Comparison of ENCODE assay signal across 9 cellular contexts in the genomic region with DNA sequence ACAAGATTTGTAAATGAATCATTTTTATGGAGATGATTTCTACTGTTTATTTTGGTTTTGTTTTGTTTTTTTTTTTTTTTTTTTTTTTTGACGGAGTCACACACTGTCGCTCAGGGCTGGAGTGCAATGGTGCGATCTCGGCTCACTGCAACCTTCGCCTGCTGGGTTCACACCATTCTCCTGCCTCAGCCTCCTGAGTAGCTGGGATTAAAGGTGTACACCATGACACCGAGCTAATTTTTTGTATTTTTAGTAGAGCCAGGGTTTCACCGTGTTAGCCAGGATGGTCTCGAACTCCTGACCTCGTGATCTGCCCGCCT. TPM values are rescaled to one million over a fixed set of nuclear protein-coding genes. Genes with fewer than 3 reads are reported as not detected.
DNase-seq lines count a peak whose midpoint lies in the region; ATAC-seq, FAIRE-seq and TF ChIP-seq lines count a peak whose summit lies in the region.
"Not testable (repeated sequence)": the region's sequence is repeated elsewhere in the genome, so short reads cannot be mapped to it uniquely, and the experiment has no call there.
"Had no signal": no experiment of that assay in that cellular context is flagged by ENCODE, and none has a peak within 500 bp of the region (broad histone marks: within the 10 kb centered on the region; RNA-seq: fewer than 3 reads in every experiment).

No MANE protein-coding gene starts in this region.

- H3K27me3 Mint-ChIP-seq in activated T-helper 2 cell treated with anti-CD3 and anti-CD28 coated beads, Interferon-gamma antibody, Interleukin-2, Interleukin-4, amounts not matched to agents 10 μg/mL and 5 μg/mL and 100 μg/mL, durations not matched to agents 14 hours and 24 hours and 36 hours (ENCODE audit: low read depth); dendritic cell treated with granulocyte-macrophage colony-stimulating factor and Interleukin-4, amounts not matched to agents 40 ng/mL and 50 ng/mL, for 4 days; naive thymus-derived CD4-positive, alpha-beta T cell: not testable (repeated sequence)

- H3K4me3 ChIP-seq in A673 (ENCODE audit: low read depth, low read length, poor library complexity, severe bottlenecking) (peak overlapping the region; percentile 67), HAP-1 (peak overlapping the region; percentile 85), Panc1 (ENCODE audit: low read depth in 2 of 2, low read length in 2 of 2) (peak overlapping the region; percentile 59 to 73), left ventricle myocardium inferior (peak overlapping the region; percentile 75), small intestine (ENCODE audit: low read depth in 1 of 2, low read length in 2 of 2) (peak overlapping the region in 1 of 2 donors; percentile 54)
- H3K4me3 ChIP-seq in naive thymus-derived CD4-positive, alpha-beta T cell (ENCODE audit: low read length) = peak overlapping the region; percentile 95

- H3K27ac ChIP-seq in A673 (ENCODE audit: low read depth, low read length, poor library complexity, severe bottlenecking) (peak overlapping the region; percentile 10), Panc1 (ENCODE audit: low read length) (peak overlapping the region; percentile 93), left ventricle myocardium inferior (replicated peaks) (peak overlapping the region; percentile 76), small intestine (ENCODE audit: low read depth in 1 of 2, low read length in 1 of 2) (peak overlapping the region; percentile 58 to 77)
- peak overlapping the region; percentile 86 for H3K27ac ChIP-seq in naive thymus-derived CD4-positive, alpha-beta T cell (ENCODE audit: low read depth, low read length)

- H3K4me1 Mint-ChIP-seq in activated T-helper 2 cell treated with anti-CD3 and anti-CD28 coated beads, Interferon-gamma antibody, Interleukin-2, Interleukin-4, amounts not matched to agents 10 μg/mL and 5 μg/mL and 100 μg/mL, durations not matched to agents 14 hours and 24 hours and 36 hours (ENCODE audit: low read depth) = peaks cover 14% of the 10 kb centered on the region
- peaks cover 20% of the 10 kb centered on the region for H3K4me1 Mint-ChIP-seq in dendritic cell treated with granulocyte-macrophage colony-stimulating factor and Interleukin-4, amounts not matched to agents 40 ng/mL and 50 ng/mL, for 4 days (ENCODE audit: low read depth)
- H3K4me1 Mint-ChIP-seq in naive thymus-derived CD4-positive, alpha-beta T cell = peaks cover 12 to 38% (median 19%) of the 10 kb centered on the region in 7 donors

- CTCF ChIA-PET in A673 (lab: Charles Lee) = not testable (repeated sequence)
- CTCF ChIA-PET in Panc1 (lab: Charles Lee) = interaction anchor here (0.7 to 1.2 kb wide), 2 partner anchors 37 to 41 kb away, joined by 6 to 12 read pairs; a partner anchor contains a TSS
- CTCF ChIA-PET in naive thymus-derived CD4-positive, alpha-beta T cell (lab: Charles Lee) = interaction anchor here (0.6 to 2.3 kb wide), 5 partner anchors 12 to 41 kb away, joined by 3 to 19 read pairs (median 8); a partner anchor contains a TSS

- in situ Hi-C loops in HAP-1 (cut with MboI; ENCODE audit: low sequenced_read_pairs) = not testable (repeated sequence)
- in situ Hi-C loops in Panc1 (cut with HindIII; ENCODE audit: low pct_unique_long_range_greater_than_20kb, low sequenced_read_pairs) = loop anchor here (25.0 kb wide), 1 partner anchor 135 kb away; no protein-coding TSS in a partner anchor

- not testable (repeated sequence) for H3K4me1 ChIP-seq in A673 (ENCODE audit: insufficient read depth, low read length, poor library complexity, severe bottlenecking); HAP-1; Panc1 (ENCODE audit: control insufficient read depth, insufficient read depth, low read length); small intestine (ENCODE audit: control insufficient read depth in 2 of 2, insufficient read depth in 1 of 2, low read depth in 1 of 2, low read length in 1 of 2)
- H3K4me1 ChIP-seq in left ventricle myocardium inferior = peaks cover 12% of the 10 kb centered on the region
- peaks cover 15% of the 10 kb centered on the region in 2 donors for H3K4me1 ChIP-seq in naive thymus-derived CD4-positive, alpha-beta T cell (ENCODE audit: control insufficient read depth in 2 of 2, insufficient read depth in 2 of 2, low read length in 2 of 2)

- FAIRE-seq in small intestine (lab: Jason Lieb, UNC) = not testable (repeated sequence)

- H3K9me3 ChIP-seq in A673 (ENCODE audit: low read depth, low read length, poor library complexity, severe bottlenecking); HAP-1; Panc1 (ENCODE audit: control insufficient read depth, insufficient read depth, low read depth, low read length); left ventricle myocardium inferior (replicated peaks); naive thymus-derived CD4-positive, alpha-beta T cell (ENCODE audit: control insufficient read depth in 2 of 3, low read length in 3 of 3); small intestine (ENCODE audit: control insufficient read depth, low read depth): not testable (repeated sequence)

- not testable (repeated sequence) for BruUV-seq in A673 (replicated peaks; lab: Mats Ljungman, UMichigan); Panc1 (replicated peaks; lab: Mats Ljungman, UMichigan)

- H3K4me3 Mint-ChIP-seq in activated T-helper 2 cell treated with anti-CD3 and anti-CD28 coated beads, Interferon-gamma antibody, Interleukin-2, Interleukin-4, amounts not matched to agents 10 μg/mL and 5 μg/mL and 100 μg/mL, durations not matched to agents 14 hours and 24 hours and 36 hours (ENCODE audit: low read depth) = peak overlapping the region; percentile 83
- peak overlapping the region; percentile 86 for H3K4me3 Mint-ChIP-seq in dendritic cell treated with granulocyte-macrophage colony-stimulating factor and Interleukin-4, amounts not matched to agents 40 ng/mL and 50 ng/mL, for 4 days
- H3K4me3 Mint-ChIP-seq in naive thymus-derived CD4-positive, alpha-beta T cell = peak overlapping the region; percentile 74 to 94 (median 88)

- not testable (repeated sequence) for DNase-seq in A673 (ENCODE audit: low spot score); HAP-1 (ENCODE audit: low spot score in 2 of 2); Panc1 (ENCODE audit: low read depth, low spot score); activated T-helper 2 cell treated with anti-CD3 and anti-CD28 coated beads, Interferon-gamma antibody, Interleukin-2, Interleukin-4, amounts not matched to agents 10 μg/mL and 5 μg/mL and 100 μg/mL, durations not matched to agents 14 hours and 24 hours and 36 hours (ENCODE audit: low spot score); left ventricle myocardium inferior; naive thymus-derived CD4-positive, alpha-beta T cell; small intestine

- not testable (repeated sequence) for H3K9me3 Mint-ChIP-seq in activated T-helper 2 cell treated with anti-CD3 and anti-CD28 coated beads, Interferon-gamma antibody, Interleukin-2, Interleukin-4, amounts not matched to agents 10 μg/mL and 5 μg/mL and 100 μg/mL, durations not matched to agents 14 hours and 24 hours and 36 hours; dendritic cell treated with granulocyte-macrophage colony-stimulating factor and Interleukin-4, amounts not matched to agents 40 ng/mL and 50 ng/mL, for 4 days; naive thymus-derived CD4-positive, alpha-beta T cell

- TF ChIP-seq CTCF in A673 (conservative IDR thresholded peaks at IDR 0.05; ENCODE audit: low read depth, low read length); Panc1 (IDR thresholded peaks at IDR 0.05); left ventricle myocardium inferior (IDR thresholded peaks at IDR 0.05; ENCODE audit: borderline replicate concordance): not testable (repeated sequence)

- peak; percentile 18 for ATAC-seq in Panc1
- ATAC-seq in naive thymus-derived CD4-positive, alpha-beta T cell = not testable (repeated sequence)

- WGBS in small intestine, 3 donors = 52 to 65% (median 56%) methylated on average over 10 of the region's 10 CpGs

- H3K27ac Mint-ChIP-seq in activated T-helper 2 cell treated with anti-CD3 and anti-CD28 coated beads, Interferon-gamma antibody, Interleukin-2, Interleukin-4, amounts not matched to agents 10 μg/mL and 5 μg/mL and 100 μg/mL, durations not matched to agents 14 hours and 24 hours and 36 hours = peak overlapping the region; percentile 75
- peak overlapping the region; percentile 88 for H3K27ac Mint-ChIP-seq in dendritic cell treated with granulocyte-macrophage colony-stimulating factor and Interleukin-4, amounts not matched to agents 40 ng/mL and 50 ng/mL, for 4 days
- H3K27ac Mint-ChIP-seq in naive thymus-derived CD4-positive, alpha-beta T cell = peak overlapping the region; percentile 82 to 97 (median 93)

- POLR2A ChIA-PET in A673 (lab: Charles Lee; ENCODE audit: low non-redundant PET) = not testable (repeated sequence)
- POLR2A ChIA-PET in Panc1 (lab: Charles Lee) = interaction anchor here (0.6 kb wide), 1 partner anchor 703 kb away, joined by 4 read pairs; no protein-coding TSS in a partner anchor
- POLR2A ChIA-PET in naive thymus-derived CD4-positive, alpha-beta T cell (lab: Charles Lee) = interaction anchor here (0.7 to 4.1 kb wide), 18 partner anchors 8 to 768 kb away, joined by 3 to 47 read pairs (median 4); a partner anchor contains a TSS

- intact Hi-C loops in A673 (cut with micrococcal nuclease; ENCODE audit: unreplicated experiment); Panc1 (cut with micrococcal nuclease; ENCODE audit: unreplicated experiment); left ventricle myocardium inferior (cut with micrococcal nuclease): not testable (repeated sequence)
- intact Hi-C loops in activated T-helper 2 cell treated with anti-CD3 and anti-CD28 coated beads, Interferon-gamma antibody, Interleukin-2, Interleukin-4, amounts not matched to agents 10 μg/mL and 5 μg/mL and 100 μg/mL, durations not matched to agents 14 hours and 24 hours and 36 hours (cut with micrococcal nuclease) = loop anchor here (2.0 kb wide), 1 partner anchor 42 kb away; a partner anchor contains a TSS
- intact Hi-C loops in dendritic cell treated with granulocyte-macrophage colony-stimulating factor and Interleukin-4, amounts not matched to agents 40 ng/mL and 50 ng/mL, for 4 days (cut with micrococcal nuclease) = loop anchor here (5.0 kb wide), 1 partner anchor 40 kb away; a partner anchor contains a TSS
- intact Hi-C loops in naive thymus-derived CD4-positive, alpha-beta T cell (cut with micrococcal nuclease) = loop anchor here (2.0 to 5.0 kb wide), 3 partner anchors 35 to 426 kb away; a partner anchor contains a TSS

- not testable (repeated sequence) for H3K36me3 ChIP-seq in A673 (ENCODE audit: insufficient read depth, low read length, poor library complexity, severe bottlenecking); HAP-1 (replicated peaks); Panc1 (ENCODE audit: control insufficient read depth, insufficient read depth, low read length); left ventricle myocardium inferior; naive thymus-derived CD4-positive, alpha-beta T cell (ENCODE audit: control insufficient read depth in 2 of 3, insufficient read depth in 3 of 3, low read length in 3 of 3); small intestine (ENCODE audit: control insufficient read depth in 2 of 2, insufficient read depth in 2 of 2, low read length in 2 of 2)

- H3K36me3 Mint-ChIP-seq in activated T-helper 2 cell treated with anti-CD3 and anti-CD28 coated beads, Interferon-gamma antibody, Interleukin-2, Interleukin-4, amounts not matched to agents 10 μg/mL and 5 μg/mL and 100 μg/mL, durations not matched to agents 14 hours and 24 hours and 36 hours (ENCODE audit: low read depth); dendritic cell treated with granulocyte-macrophage colony-stimulating factor and Interleukin-4, amounts not matched to agents 40 ng/mL and 50 ng/mL, for 4 days (ENCODE audit: low read depth); naive thymus-derived CD4-positive, alpha-beta T cell: not testable (repeated sequence)

- peaks cover 10% of the 10 kb centered on the region for H3K27me3 ChIP-seq in A673 (replicated peaks; ENCODE audit: insufficient read depth, low read depth, low read length, poor library complexity)
- H3K27me3 ChIP-seq in HAP-1 (ENCODE audit: low read depth); Panc1 (ENCODE audit: control insufficient read depth, insufficient read depth, low read length); left ventricle myocardium inferior (ENCODE audit: low read depth); naive thymus-derived CD4-positive, alpha-beta T cell (ENCODE audit: control insufficient read depth in 2 of 2, insufficient read depth in 2 of 2, low read length in 2 of 2); small intestine (ENCODE audit: control insufficient read depth in 2 of 2, insufficient read depth in 2 of 2, low read length in 2 of 2): not testable (repeated sequence)

RNA-seq across cellular contexts. Expression of a gene that starts 40.9 kb away (rescaled TPM):
- total RNA-seq in A673 (2021) (50.6 and 51.2 TPM in 2 replicates), Panc1 (2021; ENCODE audit: unreplicated experiment) (61.6 TPM), left ventricle myocardium inferior (26.1 TPM)
- 42.2 TPM for polyA plus RNA-seq in Panc1 (2012; ENCODE audit: insufficient read length)
- 40.1 and 42.1 TPM in 2 replicates for total RNA-seq in activated T-helper 2 cell treated with anti-CD3 and anti-CD28 coated beads, Interferon-gamma antibody, Interleukin-2, Interleukin-4, amounts not matched to agents 10 μg/mL and 5 μg/mL and 100 μg/mL, durations not matched to agents 14 hours and 24 hours and 36 hours
- 100 to 1,000 TPM in 2 of 5 experiments, 10 to 100 TPM in 3; 41.7 to 103 (median 91.2) TPM for total RNA-seq in naive thymus-derived CD4-positive, alpha-beta T cell
- 10 to 100 TPM; 29.2 to 51.3 TPM for polyA plus RNA-seq in naive thymus-derived CD4-positive, alpha-beta T cell
- 10 to 100 TPM in 1 of 3 donors, 1 to 10 TPM in 2; 5.8 to 10.2 (median 6.5) TPM for polyA plus RNA-seq in small intestine

RNA-seq across cellular contexts. Expression of a gene that starts 58.2 kb away (rescaled TPM):
- total RNA-seq in A673 (2021) = not detected in 2 replicates
- not detected for total RNA-seq in Panc1 (2021; ENCODE audit: unreplicated experiment)
- not detected for polyA plus RNA-seq in Panc1 (2012; ENCODE audit: insufficient read length)
- not detected in 2 replicates for total RNA-seq in activated T-helper 2 cell treated with anti-CD3 and anti-CD28 coated beads, Interferon-gamma antibody, Interleukin-2, Interleukin-4, amounts not matched to agents 10 μg/mL and 5 μg/mL and 100 μg/mL, durations not matched to agents 14 hours and 24 hours and 36 hours
- not detected for total RNA-seq in left ventricle myocardium inferior
- 10 to 100 TPM in 2 of 5 experiments, 1 to 10 TPM in 2, under 1 TPM in 1; 0.80 to 17.9 (median 7.7) TPM for total RNA-seq in naive thymus-derived CD4-positive, alpha-beta T cell
- polyA plus RNA-seq in naive thymus-derived CD4-positive, alpha-beta T cell = 1 to 10 TPM; 2.3 to 2.9 TPM
- 1 to 10 TPM in 2 of 3 donors, not detected in 1; 1.3 to 1.9 TPM for polyA plus RNA-seq in small intestine
- total RNA-seq: omental fat pad had no signal

Comparison
In these comparisons a context has a peak if more than half of its experiments do, and no peak if none do; other contexts are left out.
1. H3K27ac ChIP-seq: peak in every context shown above with its lines; median percentile 93 in Panc1; 86 in naive thymus-derived CD4-positive, alpha-beta T cell; 76 in left ventricle myocardium inferior; 68 in small intestine; 10 in A673.